Comparison of ENCODE assay signal across 9 cellular contexts in genomic region chr12:107843351-107844311, GRCh38.
DNase-seq lines count a peak whose midpoint lies in the region; ATAC-seq, FAIRE-seq and TF ChIP-seq lines count a peak whose summit lies in the region.
"Had no signal": no experiment of that assay in that cellular context is flagged by ENCODE, and none has a peak within 500 bp of the region (broad histone marks: within the 10 kb centered on the region; RNA-seq: fewer than 3 reads in every experiment).

No MANE protein-coding gene starts in this region.

- no peak overlapping the region for H3K27ac Mint-ChIP-seq in astrocyte (ENCODE audit: unreplicated experiment)
- no peak overlapping the region for H3K27ac Mint-ChIP-seq in activated T-helper 17 cell treated with anti-CD3 and anti-CD28 coated beads, Interleukin-2, amount 50 U/mL, for 72 hours

- no peaks in the 10 kb centered on the region for H4K20me1 ChIP-seq in astrocyte (ENCODE audit: insufficient read depth, low read length)

- no peaks in the 10 kb centered on the region for H3K36me3 Mint-ChIP-seq in astrocyte (ENCODE audit: low read depth, unreplicated experiment)
- no peaks in the 10 kb centered on the region for H3K36me3 Mint-ChIP-seq in activated T-helper 17 cell treated with anti-CD3 and anti-CD28 coated beads, Interleukin-2, amount 50 U/mL, for 72 hours (ENCODE audit: low read depth)

- H3K27me3 Mint-ChIP-seq in astrocyte (ENCODE audit: low read depth, unreplicated experiment) = peaks cover 43% of the 10 kb centered on the region
- H3K27me3 Mint-ChIP-seq in activated T-helper 17 cell treated with anti-CD3 and anti-CD28 coated beads, Interleukin-2, amount 50 U/mL, for 72 hours = peaks cover 38% of the 10 kb centered on the region

- H3K4me3 Mint-ChIP-seq in astrocyte (ENCODE audit: unreplicated experiment) = peak overlapping the region; percentile 79
- H3K4me3 Mint-ChIP-seq in activated T-helper 17 cell treated with anti-CD3 and anti-CD28 coated beads, Interleukin-2, amount 50 U/mL, for 72 hours = no peak overlapping the region

- peak overlapping the region; percentile 82 for H3K4me2 ChIP-seq in astrocyte (ENCODE audit: low read length)

- H3K4me1 Mint-ChIP-seq in astrocyte (ENCODE audit: low read depth, unreplicated experiment) = peaks cover 5% of the 10 kb centered on the region
- no peaks in the 10 kb centered on the region for H3K4me1 Mint-ChIP-seq in activated T-helper 17 cell treated with anti-CD3 and anti-CD28 coated beads, Interleukin-2, amount 50 U/mL, for 72 hours

- no peaks in the 10 kb centered on the region for H3K9me3 ChIP-seq in astrocyte (ENCODE audit: insufficient read depth, low read depth, low read length)
- no peaks in the 10 kb centered on the region for H3K9me3 ChIP-seq in iPS-15b (ENCODE audit: control insufficient read depth, insufficient read depth, low read length)

- TF ChIP-seq CTCF in GM20000 (IDR thresholded peaks at IDR 0.05; ENCODE audit: extremely low read depth, missing control alignments) = no peak
- TF ChIP-seq CTCF in astrocyte (IDR thresholded peaks at IDR 0.05; ENCODE audit: insufficient read depth, low read depth, low read length) = no peak

- ATAC-seq in activated T-helper 17 cell treated with anti-CD3 and anti-CD28 coated beads, Interleukin-2, amount 50 U/mL, for 72 hours (replicated peaks) = no peak

- H3K27me3 ChIP-seq in astrocyte (ENCODE audit: insufficient read depth, low read length) = peaks cover 38% of the 10 kb centered on the region
- H3K27me3 ChIP-seq in iPS-15b (ENCODE audit: control insufficient read depth, insufficient read depth, low read length) = peaks cover 77% of the 10 kb centered on the region

- no peak overlapping the region for H3K27ac ChIP-seq in astrocyte (ENCODE audit: low read depth, low read length)

- no peaks in the 10 kb centered on the region for H3K79me2 ChIP-seq in astrocyte (ENCODE audit: insufficient read depth, low read length)

- FAIRE-seq in astrocyte (lab: Jason Lieb, UNC) = no peak
- FAIRE-seq in urothelium cell line (lab: Jason Lieb, UNC) = no peak

- H3K9me3 Mint-ChIP-seq in astrocyte (ENCODE audit: unreplicated experiment) = no peaks in the 10 kb centered on the region
- H3K9me3 Mint-ChIP-seq in activated T-helper 17 cell treated with anti-CD3 and anti-CD28 coated beads, Interleukin-2, amount 50 U/mL, for 72 hours = no peaks in the 10 kb centered on the region

- peak overlapping the region; percentile 71 for H2AFZ ChIP-seq in astrocyte (ENCODE audit: low read depth, low read length)

- H3K4me3 ChIP-seq in astrocyte (ENCODE audit: insufficient read depth, low read depth, low read length) (peak overlapping the region; percentile 37), iPS-15b (ENCODE audit: low read depth, low read length) (peak overlapping the region; percentile 64), skeletal muscle cell (ENCODE audit: low read depth, low read length) (peak overlapping the region; percentile 28)

- H3K4me1 ChIP-seq in astrocyte (ENCODE audit: insufficient read depth, low read length) (no peaks in the 10 kb centered on the region), iPS-15b (ENCODE audit: control insufficient read depth, insufficient read depth, low read length) (no peaks in the 10 kb centered on the region)

- H3K9ac ChIP-seq in astrocyte (ENCODE audit: low read length) = no peak overlapping the region
- H3K9ac ChIP-seq in iPS-15b (ENCODE audit: low read depth, low read length) = no peak overlapping the region

- peak; percentile 25 for DNase-seq in GM20000 (ENCODE audit: low spot score)
- DNase-seq in astrocyte (ENCODE audit: low read depth) = peak; percentile 5
- DNase-seq in skeletal muscle cell (ENCODE audit: low read depth) = no peak
- no peak for DNase-seq in activated CD4-positive, alpha-beta T cell treated with anti-CD3 and anti-CD28 coated beads, Interleukin-2, amount 50 U/mL, for 4 hours
- DNase-seq in urothelium cell line (ENCODE audit: low spot score) = no peak
- no peak for DNase-seq in LoVo (ENCODE audit: low spot score)
- DNase-seq: activated gamma-delta T cell treated with Interleukin-2 at 50 U/mL for 16 hours had no signal

- H3K36me3 ChIP-seq in astrocyte (ENCODE audit: insufficient read depth, low read length) (no peaks in the 10 kb centered on the region), iPS-15b (ENCODE audit: control insufficient read depth, insufficient read depth, low read length) (no peaks in the 10 kb centered on the region)

Comparison
In these comparisons a context has a peak if more than half of its experiments do, and no peak if none do; other contexts are left out.
1. DNase-seq: peak in GM20000 (single experiment) and astrocyte (single experiment); none in skeletal muscle cell (single experiment), activated CD4-positive, alpha-beta T cell treated with anti-CD3 and anti-CD28 coated beads, Interleukin-2, amount 50 U/mL, for 4 hours (0 of 2), urothelium cell line (single experiment) and LoVo (single experiment).
2. Peak in every context shown above with its lines, with median percentiles within 50 percentile points of each other: H3K4me3 ChIP-seq.